Comparison of ENCODE assay signal across 1 cellular context in genomic region chrX:107654778-107655761, GRCh38.
TF ChIP-seq lines count a peak whose summit lies in the region.

No MANE protein-coding gene starts in this region.

TF ChIP-seq in HepG2, 621 proteins besides CTCF, POLR2A, EP300 and RAD21 (continued from another document):
- TF ChIP-seq ZBTB26 (CRISPR knock-in tag; IDR thresholded peaks at IDR 0.05; ENCODE audit: borderline replicate concordance) (no peak), KMT2A (CRISPR knock-in tag; IDR thresholded peaks at IDR 0.05) (no peak), AGO2 (optimal IDR thresholded peaks at IDR 0.05; ENCODE audit: low read depth, low read length) (peak; percentile 52), ZGPAT (CRISPR knock-in tag; IDR thresholded peaks at IDR 0.05) (no peak), ZNF687 (CRISPR knock-in tag; IDR thresholded peaks at IDR 0.05) (peak; percentile 19; the same call in 1 of the 2 replicates), SAP130 (CRISPR knock-in tag; IDR thresholded peaks at IDR 0.05; ENCODE audit: low read depth) (0 out of 2 replicates have a peak, but pooled peaks have one; percentile 16), CREB1 (IDR thresholded peaks at IDR 0.05) (no peak), CREB1 (CRISPR knock-in tag; IDR thresholded peaks at IDR 0.05) (0 out of 2 replicates have a peak, but pooled peaks have one; percentile 37), ZHX2 (IDR thresholded peaks at IDR 0.05; ENCODE audit: low read depth) (no peak), ZHX2 (CRISPR knock-in tag; IDR thresholded peaks at IDR 0.05; ENCODE audit: borderline replicate concordance) (no peak), RBM22 (optimal IDR thresholded peaks at IDR 0.05; ENCODE audit: low read length) (peak; percentile 9), ZBTB38 (CRISPR knock-in tag; IDR thresholded peaks at IDR 0.05) (peak; percentile 49), NR2F1 (CRISPR knock-in tag; IDR thresholded peaks at IDR 0.05) (no peak), KDM2A (CRISPR knock-in tag; IDR thresholded peaks at IDR 0.05; ENCODE audit: borderline replicate concordance, low read depth) (0 out of 2 replicates have a peak, but pooled peaks have one; percentile 36)
- TF ChIP-seq, protein P1, sequence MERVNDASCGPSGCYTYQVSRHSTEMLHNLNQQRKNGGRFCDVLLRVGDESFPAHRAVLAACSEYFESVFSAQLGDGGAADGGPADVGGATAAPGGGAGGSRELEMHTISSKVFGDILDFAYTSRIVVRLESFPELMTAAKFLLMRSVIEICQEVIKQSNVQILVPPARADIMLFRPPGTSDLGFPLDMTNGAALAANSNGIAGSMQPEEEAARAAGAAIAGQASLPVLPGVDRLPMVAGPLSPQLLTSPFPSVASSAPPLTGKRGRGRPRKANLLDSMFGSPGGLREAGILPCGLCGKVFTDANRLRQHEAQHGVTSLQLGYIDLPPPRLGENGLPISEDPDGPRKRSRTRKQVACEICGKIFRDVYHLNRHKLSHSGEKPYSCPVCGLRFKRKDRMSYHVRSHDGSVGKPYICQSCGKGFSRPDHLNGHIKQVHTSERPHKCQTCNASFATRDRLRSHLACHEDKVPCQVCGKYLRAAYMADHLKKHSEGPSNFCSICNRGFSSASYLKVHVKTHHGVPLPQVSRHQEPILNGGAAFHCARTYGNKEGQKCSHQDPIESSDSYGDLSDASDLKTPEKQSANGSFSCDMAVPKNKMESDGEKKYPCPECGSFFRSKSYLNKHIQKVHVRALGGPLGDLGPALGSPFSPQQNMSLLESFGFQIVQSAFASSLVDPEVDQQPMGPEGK (CRISPR knock-in tag; IDR thresholded peaks at IDR 0.05): peak; percentile 22; the same call in 1 of the 2 replicates
- TF ChIP-seq, protein P2, sequence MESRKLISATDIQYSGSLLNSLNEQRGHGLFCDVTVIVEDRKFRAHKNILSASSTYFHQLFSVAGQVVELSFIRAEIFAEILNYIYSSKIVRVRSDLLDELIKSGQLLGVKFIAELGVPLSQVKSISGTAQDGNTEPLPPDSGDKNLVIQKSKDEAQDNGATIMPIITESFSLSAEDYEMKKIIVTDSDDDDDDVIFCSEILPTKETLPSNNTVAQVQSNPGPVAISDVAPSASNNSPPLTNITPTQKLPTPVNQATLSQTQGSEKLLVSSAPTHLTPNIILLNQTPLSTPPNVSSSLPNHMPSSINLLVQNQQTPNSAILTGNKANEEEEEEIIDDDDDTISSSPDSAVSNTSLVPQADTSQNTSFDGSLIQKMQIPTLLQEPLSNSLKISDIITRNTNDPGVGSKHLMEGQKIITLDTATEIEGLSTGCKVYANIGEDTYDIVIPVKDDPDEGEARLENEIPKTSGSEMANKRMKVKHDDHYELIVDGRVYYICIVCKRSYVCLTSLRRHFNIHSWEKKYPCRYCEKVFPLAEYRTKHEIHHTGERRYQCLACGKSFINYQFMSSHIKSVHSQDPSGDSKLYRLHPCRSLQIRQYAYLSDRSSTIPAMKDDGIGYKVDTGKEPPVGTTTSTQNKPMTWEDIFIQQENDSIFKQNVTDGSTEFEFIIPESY (CRISPR knock-in tag; IDR thresholded peaks at IDR 0.05): peak; percentile 99
- TF ChIP-seq, protein P3, sequence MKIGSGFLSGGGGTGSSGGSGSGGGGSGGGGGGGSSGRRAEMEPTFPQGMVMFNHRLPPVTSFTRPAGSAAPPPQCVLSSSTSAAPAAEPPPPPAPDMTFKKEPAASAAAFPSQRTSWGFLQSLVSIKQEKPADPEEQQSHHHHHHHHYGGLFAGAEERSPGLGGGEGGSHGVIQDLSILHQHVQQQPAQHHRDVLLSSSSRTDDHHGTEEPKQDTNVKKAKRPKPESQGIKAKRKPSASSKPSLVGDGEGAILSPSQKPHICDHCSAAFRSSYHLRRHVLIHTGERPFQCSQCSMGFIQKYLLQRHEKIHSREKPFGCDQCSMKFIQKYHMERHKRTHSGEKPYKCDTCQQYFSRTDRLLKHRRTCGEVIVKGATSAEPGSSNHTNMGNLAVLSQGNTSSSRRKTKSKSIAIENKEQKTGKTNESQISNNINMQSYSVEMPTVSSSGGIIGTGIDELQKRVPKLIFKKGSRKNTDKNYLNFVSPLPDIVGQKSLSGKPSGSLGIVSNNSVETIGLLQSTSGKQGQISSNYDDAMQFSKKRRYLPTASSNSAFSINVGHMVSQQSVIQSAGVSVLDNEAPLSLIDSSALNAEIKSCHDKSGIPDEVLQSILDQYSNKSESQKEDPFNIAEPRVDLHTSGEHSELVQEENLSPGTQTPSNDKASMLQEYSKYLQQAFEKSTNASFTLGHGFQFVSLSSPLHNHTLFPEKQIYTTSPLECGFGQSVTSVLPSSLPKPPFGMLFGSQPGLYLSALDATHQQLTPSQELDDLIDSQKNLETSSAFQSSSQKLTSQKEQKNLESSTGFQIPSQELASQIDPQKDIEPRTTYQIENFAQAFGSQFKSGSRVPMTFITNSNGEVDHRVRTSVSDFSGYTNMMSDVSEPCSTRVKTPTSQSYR (CRISPR knock-in tag; IDR thresholded peaks at IDR 0.05; ENCODE audit: borderline replicate concordance): peak; percentile 50; the same call in 1 of the 2 replicates
- TF ChIP-seq, protein P4, sequence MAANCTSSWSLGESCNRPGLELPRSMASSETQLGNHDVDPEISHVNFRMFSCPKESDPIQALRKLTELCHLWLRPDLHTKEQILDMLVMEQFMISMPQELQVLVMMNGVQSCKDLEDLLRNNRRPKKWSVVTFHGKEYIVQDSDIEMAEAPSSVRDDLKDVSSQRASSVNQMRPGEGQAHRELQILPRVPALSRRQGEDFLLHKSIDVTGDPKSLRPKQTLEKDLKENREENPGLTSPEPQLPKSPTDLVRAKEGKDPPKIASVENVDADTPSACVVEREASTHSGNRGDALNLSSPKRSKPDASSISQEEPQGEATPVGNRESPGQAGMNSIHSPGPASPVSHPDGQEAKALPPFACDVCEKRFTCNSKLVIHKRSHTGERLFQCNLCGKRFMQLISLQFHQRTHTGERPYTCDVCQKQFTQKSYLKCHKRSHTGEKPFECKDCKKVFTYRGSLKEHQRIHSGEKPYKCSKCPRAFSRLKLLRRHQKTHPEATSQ (CRISPR knock-in tag; IDR thresholded peaks at IDR 0.05; ENCODE audit: borderline replicate concordance): no peak
TF ChIP-seq in HepG2: peak in this region for 10.
